22 cellular contexts compared by ENCODE assay signal in genomic region chr12:24049101-24049500, GRCh38.
"Had no signal": no experiment of that assay in that cellular context is flagged by ENCODE, and none has a peak within 500 bp of the region (broad histone marks: within the 10 kb centered on the region; RNA-seq: fewer than 3 reads in every experiment).

No MANE protein-coding gene starts in this region.

- H3K27ac ChIP-seq: heart left ventricle, psoas muscle, skin epidermis, stomach, thoracic aorta, transverse colon had no signal

- H3K9me3 ChIP-seq: psoas muscle, thoracic aorta, transverse colon had no signal

- ATAC-seq: esophagus mucosa; heart left ventricle; naive thymus-derived CD4-positive, alpha-beta T cell; psoas muscle; sciatic nerve; stimulated activated naive B cell treated with anti-CD40 and anti-IgM and Interleukin-4, amounts not matched to agents 10 μg/mL and 1 μg/mL and 100 μg/mL, for 72 hours had no signal

- H3K4me3 ChIP-seq: heart left ventricle, psoas muscle, skin epidermis, stomach, thoracic aorta, transverse colon had no signal

- DNase-seq: effector memory CD4-positive, alpha-beta T cell; heart left ventricle; hippocampal formation; kidney glomerular epithelial cell; mammary epithelial cell; naive thymus-derived CD4-positive, alpha-beta T cell; nephron progenitor cell; psoas muscle; retina; stimulated activated CD4-positive, alpha-beta T cell treated with anti-CD3 and anti-CD28 coated beads, Interleukin-2, amount 100 ng/mL, for 24 hours; stimulated activated CD4-positive, alpha-beta T cell treated with anti-CD3 and anti-CD28 coated beads, Interleukin-4, amount 100 ng/mL, for 4 hours; stimulated activated naive B cell treated with anti-CD40 and anti-IgM and Interleukin-4, amounts not matched to agents 10 μg/mL and 1 μg/mL and 100 μg/mL, for 72 hours; stomach; substantia nigra; transverse colon had no signal

- H3K4me1 ChIP-seq: psoas muscle had no signal

- FAIRE-seq: endometrium, frontal cortex, islet of Langerhans had no signal

- H3K27me3 ChIP-seq: heart left ventricle, stomach, transverse colon had no signal

- H3K36me3 ChIP-seq: heart left ventricle, stomach, thoracic aorta, transverse colon had no signal
